Comparison of ENCODE assay signal across 1 cellular context in the genomic region with DNA sequence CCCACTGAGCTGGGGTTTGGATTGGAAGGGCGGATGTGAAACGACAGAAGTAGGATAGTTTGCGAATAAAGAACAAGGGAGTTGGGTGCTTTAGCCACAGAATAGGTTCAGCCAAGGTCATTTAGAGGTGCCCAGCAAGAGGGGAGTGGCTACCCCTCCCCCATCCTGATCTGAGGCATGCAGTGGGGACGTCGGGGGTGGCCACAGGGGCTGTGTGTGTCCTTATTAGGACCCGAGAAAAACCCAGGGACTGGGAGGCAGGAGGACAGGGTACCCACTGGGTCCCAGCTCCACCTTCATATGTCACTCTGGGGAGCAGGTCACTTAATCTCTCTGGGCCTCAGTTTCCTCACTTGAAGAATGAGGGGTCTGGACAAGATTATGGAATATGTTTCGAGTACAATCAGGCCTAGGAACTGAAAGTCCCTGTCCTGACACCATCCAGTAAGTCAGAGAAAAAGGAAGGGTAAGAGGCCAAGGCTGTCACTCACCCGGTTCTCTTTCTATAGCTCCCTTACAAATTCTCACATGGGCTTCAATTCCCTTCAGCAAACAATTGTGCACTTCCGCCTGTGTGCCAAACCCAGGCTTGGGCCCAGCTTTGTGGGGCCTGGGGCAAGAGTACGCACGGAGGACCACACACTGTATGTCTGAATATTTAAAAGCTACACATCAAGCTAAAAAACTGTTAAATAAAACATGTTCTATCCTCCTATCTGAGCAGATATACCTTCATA.
TF ChIP-seq lines count a peak whose summit lies in the region.

No MANE protein-coding gene starts in this region.

TF ChIP-seq in GM12878, 131 proteins besides CTCF, POLR2A, EP300 and RAD21 (continued from another document):
- peak; percentile 72 for TF ChIP-seq PBX3 (IDR thresholded peaks at IDR 0.05; ENCODE audit: insufficient replicate concordance, low read depth, low read length)
- TF ChIP-seq BRCA1 (IDR thresholded peaks at IDR 0.05; ENCODE audit: low read depth, low read length), result no peak
- TF ChIP-seq ATF2 (IDR thresholded peaks at IDR 0.05; ENCODE audit: low read length), result no peak
- no peak for TF ChIP-seq TCF12 (IDR thresholded peaks at IDR 0.05; ENCODE audit: low read depth, low read length)
- no peak for TF ChIP-seq SIN3A (IDR thresholded peaks at IDR 0.05; ENCODE audit: low read depth, low read length)
- TF ChIP-seq KDM1A (IDR thresholded peaks at IDR 0.05; ENCODE audit: borderline replicate concordance), result no peak
- no peak for TF ChIP-seq DPF2 (IDR thresholded peaks at IDR 0.05)
- TF ChIP-seq STAT1 (conservative IDR thresholded peaks at IDR 0.05), result no peak
- no peak for TF ChIP-seq BCL11A (IDR thresholded peaks at IDR 0.05; ENCODE audit: low read depth, low read length)
- peak; percentile 70; the same call in 1 of the 2 replicates for TF ChIP-seq ESRRA (IDR thresholded peaks at IDR 0.05; ENCODE audit: low read length)
- TF ChIP-seq ATF7 (IDR thresholded peaks at IDR 0.05; ENCODE audit: low read depth), result no peak
- no peak for TF ChIP-seq MEF2A (IDR thresholded peaks at IDR 0.05; ENCODE audit: insufficient read depth, low read depth, low read length)
